ENCODE assay signal across 28 cellular contexts in genomic region chr7:77740257-77740656, GRCh38.
"Had no signal": no experiment of that assay in that cellular context is flagged by ENCODE, and none has a peak within 500 bp of the region (broad histone marks: within the 10 kb centered on the region; RNA-seq: fewer than 3 reads in every experiment).

No MANE protein-coding gene starts in this region.

- H3K9ac ChIP-seq: parathyroid adenoma had no signal

- H3K27ac ChIP-seq: breast epithelium, epithelial cell of prostate, esophagus squamous epithelium, heart right ventricle, left lung, parathyroid adenoma, psoas muscle, right atrium auricular region, testis, uterus had no signal

- ATAC-seq: activated naive CD4-positive, alpha-beta T cell treated with anti-CD3 and anti-CD28 coated beads, Interleukin-2, amount 50 U/mL, for 72 hours; heart right ventricle; left lung; stimulated activated naive CD8-positive, alpha-beta T cell treated with anti-CD3 and anti-CD28 coated beads, Interleukin-15, Interleukin-2, amounts not matched to agents 100 U/mL and 50 U/mL, for 24 hours had no signal

- H3K27me3 Mint-ChIP-seq: activated T-cell treated with anti-CD3 and anti-CD28 coated beads, Interleukin-2, amount 50 U/mL, for 24 hours; naive B cell; type B pancreatic cell had no signal

- H3K9me3 ChIP-seq: breast epithelium, esophagus squamous epithelium, heart right ventricle, left lung, psoas muscle, right atrium auricular region, testis, uterus had no signal

- H3K4me3 Mint-ChIP-seq: activated T-cell treated with anti-CD3 and anti-CD28 coated beads, Interleukin-2, amount 50 U/mL, for 24 hours; naive B cell; neural crest cell; type B pancreatic cell had no signal

- H3K4me3 ChIP-seq: breast epithelium, esophagus squamous epithelium, heart right ventricle, left lung, psoas muscle, right atrium auricular region, testis, uterus had no signal

- DNase-seq: activated CD4-positive, alpha-beta T cell treated with anti-CD3 and anti-CD28 coated beads for 4 hours; activated CD4-positive, alpha-beta T cell treated with anti-CD3 and anti-CD28 coated beads, Interleukin-2, amount 50 U/mL, for 48 hours; activated CD8-positive, alpha-beta memory T cell treated with anti-CD3 and anti-CD28 coated beads for 24 hours; activated CD8-positive, alpha-beta memory T cell treated with anti-CD3 and anti-CD28 coated beads, Interleukin-2, amount 50 U/mL, for 48 hours; activated gamma-delta T cell treated with Interleukin-2 at 50 U/mL for 16 hours; activated T-cell treated with anti-CD3 and anti-CD28 coated beads, Interleukin-2, amount 50 U/mL, for 24 hours; effector CD8-positive, alpha-beta T cell; esophagus squamous epithelium; foreskin melanocyte; heart right ventricle; kidney glomerular epithelial cell; left lung; naive B cell; nucleus accumbens; psoas muscle; stimulated activated CD4-positive, alpha-beta T cell treated with anti-CD3 and anti-CD28 coated beads, Interleukin-15, amount 100 ng/mL, for 24 hours; stimulated activated CD4-positive, alpha-beta T cell treated with anti-CD3 and anti-CD28 coated beads, Interleukin-2, amount 100 ng/mL, for 24 hours; stimulated activated naive CD8-positive, alpha-beta T cell treated with anti-CD3 and anti-CD28 coated beads, Interleukin-15, Interleukin-2, amounts not matched to agents 100 U/mL and 50 U/mL, for 24 hours; T-helper 1 cell; testis; uterus had no signal

- H3K27me3 ChIP-seq: breast epithelium, esophagus squamous epithelium, heart right ventricle, left lung, right atrium auricular region, testis, uterus had no signal

- H3K4me1 ChIP-seq: breast epithelium, left lung, parathyroid adenoma, testis, uterus had no signal

- H3K9me3 Mint-ChIP-seq: activated naive CD4-positive, alpha-beta T cell treated with anti-CD3 and anti-CD28 coated beads, Interleukin-2, amount 50 U/mL, for 72 hours; activated T-cell treated with anti-CD3 and anti-CD28 coated beads, Interleukin-2, amount 50 U/mL, for 24 hours; naive B cell; neural crest cell; type B pancreatic cell had no signal

- H3K27ac Mint-ChIP-seq: activated naive CD4-positive, alpha-beta T cell treated with anti-CD3 and anti-CD28 coated beads, Interleukin-2, amount 50 U/mL, for 72 hours; activated T-cell treated with anti-CD3 and anti-CD28 coated beads, Interleukin-2, amount 50 U/mL, for 24 hours; type B pancreatic cell had no signal

- H3K36me3 ChIP-seq: breast epithelium, right atrium auricular region, uterus had no signal
